ENCODE assay signal across 18 cellular contexts in the genomic region with DNA sequence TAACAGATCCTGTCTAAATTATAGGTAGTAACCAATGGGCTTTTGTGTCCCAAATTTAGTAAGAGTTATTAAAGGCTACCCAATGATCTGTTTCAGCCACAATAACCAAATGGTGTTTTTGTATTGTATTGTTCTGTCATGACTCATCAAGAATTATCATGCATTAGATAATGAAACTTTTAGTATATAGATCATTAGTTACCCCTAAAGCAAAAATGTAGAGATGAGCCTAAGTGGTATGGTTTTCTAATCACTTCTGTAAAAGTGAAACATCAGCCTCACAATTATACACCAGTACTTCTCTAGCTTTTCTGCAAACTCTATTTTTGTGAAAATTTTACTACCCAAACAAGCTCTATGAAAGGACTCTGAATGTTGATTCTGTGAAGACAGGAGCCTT.
"Had no signal": no experiment of that assay in that cellular context is flagged by ENCODE, and none has a peak within 500 bp of the region (broad histone marks: within the 10 kb centered on the region; RNA-seq: fewer than 3 reads in every experiment).

No MANE protein-coding gene starts in this region.

- H3K9me3 ChIP-seq: breast epithelium had no signal

- H3K4me3 ChIP-seq: breast epithelium, coronary artery had no signal

- H3K4me1 ChIP-seq: breast epithelium had no signal

- H3K27ac ChIP-seq: breast epithelium, coronary artery had no signal

- DNase-seq: activated B cell treated with CpG ODN at 0.5 μM for 24 hours; activated CD4-positive, alpha-beta T cell treated with anti-CD3 and anti-CD28 coated beads for 1 hour; activated CD4-positive, alpha-beta T cell treated with anti-CD3 and anti-CD28 coated beads, Interleukin-2, amount 10 ng/mL, durations not matched to agents 24 days and 14 days; activated CD4-positive, alpha-beta T cell treated with anti-CD3 and anti-CD28 coated beads, Interleukin-2, amount 50 U/mL, for 48 hours; activated CD8-positive, alpha-beta memory T cell treated with anti-CD3 and anti-CD28 coated beads, Interleukin-2, amount 10 ng/mL, durations not matched to agents 7 days and 5 days; activated effector memory CD4-positive, alpha-beta T cell treated with Interleukin-2 at 50 U/mL for 16 hours; activated naive CD4-positive, alpha-beta T cell; activated T-cell treated with anti-CD3 and anti-CD28 coated beads, Interleukin-2, amount 50 U/mL, for 24 hours; aorta; caudate nucleus; NCI-H1092; NCI-H1417; NCI-H226; SIG-M5; T-helper 17 cell; T-helper 9 cell had no signal

- ATAC-seq: activated CD8-positive, alpha-beta memory T cell treated with anti-CD3 and anti-CD28 coated beads, Interleukin-2, amount 10 ng/mL, durations not matched to agents 7 days and 5 days; T-helper 17 cell had no signal

- H3K27me3 ChIP-seq: breast epithelium had no signal

- H3K36me3 ChIP-seq: breast epithelium had no signal
